Comparison of ENCODE assay signal across 12 cellular contexts in genomic region chr15:95875141-95875643, GRCh38.
A peak's percentile ranks its signal among the peaks of the same experiment; 100 is the strongest.
DNase-seq lines count a peak whose midpoint lies in the region; ATAC-seq and TF ChIP-seq lines count a peak whose summit lies in the region.
"Had no signal": no experiment of that assay in that cellular context is flagged by ENCODE, and none has a peak within 500 bp of the region (broad histone marks: within the 10 kb centered on the region; RNA-seq: fewer than 3 reads in every experiment).

No MANE protein-coding gene starts in this region.

- BruUV-seq in A673 (replicated peaks; lab: Mats Ljungman, UMichigan): no TSS peak

- peaks cover 69% of the 10 kb centered on the region for H3K4me1 Mint-ChIP-seq in HFFc6 (ENCODE audit: low read depth)
- peaks cover 44% of the 10 kb centered on the region for H3K4me1 Mint-ChIP-seq in activated T-helper 2 cell treated with anti-CD3 and anti-CD28 coated beads, Interferon-gamma antibody, Interleukin-2, Interleukin-4, amounts not matched to agents 10 μg/mL and 5 μg/mL and 100 μg/mL, durations not matched to agents 14 hours and 24 hours and 36 hours (ENCODE audit: low read depth)

- no peaks in the 10 kb centered on the region for H4K20me1 ChIP-seq in hepatocyte (ENCODE audit: insufficient read depth, poor library complexity, severe bottlenecking)

- TF ChIP-seq CTCF in A673 (conservative IDR thresholded peaks at IDR 0.05; ENCODE audit: low read depth, low read length) (no peak), HFFc6 (IDR thresholded peaks at IDR 0.05) (peak; percentile 42), hepatocyte (IDR thresholded peaks at IDR 0.05; ENCODE audit: poor library complexity) (no peak)

- H3K27ac ChIP-seq in A673 (ENCODE audit: low read depth, low read length, poor library complexity, severe bottlenecking) (peak overlapping the region; percentile 85), hepatocyte (peak overlapping the region; percentile 48)
- H3K27ac ChIP-seq: upper lobe of left lung had no signal

- H3K27ac Mint-ChIP-seq in HFFc6: peak overlapping the region; percentile 91
- no peak overlapping the region for H3K27ac Mint-ChIP-seq in activated T-helper 2 cell treated with anti-CD3 and anti-CD28 coated beads, Interferon-gamma antibody, Interleukin-2, Interleukin-4, amounts not matched to agents 10 μg/mL and 5 μg/mL and 100 μg/mL, durations not matched to agents 14 hours and 24 hours and 36 hours

- ATAC-seq in HG03442 (IDR thresholded peaks at IDR 0.05; ENCODE audit: unreplicated experiment) (no peak), GM21619 (IDR thresholded peaks at IDR 0.05; ENCODE audit: unreplicated experiment) (no peak), GM21360 (IDR thresholded peaks at IDR 0.05; ENCODE audit: unreplicated experiment) (no peak)

- peak overlapping the region; percentile 45 for H3K4me3 Mint-ChIP-seq in HFFc6
- H3K4me3 Mint-ChIP-seq in activated T-helper 2 cell treated with anti-CD3 and anti-CD28 coated beads, Interferon-gamma antibody, Interleukin-2, Interleukin-4, amounts not matched to agents 10 μg/mL and 5 μg/mL and 100 μg/mL, durations not matched to agents 14 hours and 24 hours and 36 hours (ENCODE audit: low read depth): no peak overlapping the region

- peaks cover 29% of the 10 kb centered on the region for H3K4me1 ChIP-seq in A673 (ENCODE audit: insufficient read depth, low read length, poor library complexity, severe bottlenecking)
- H3K4me1 ChIP-seq in hepatocyte (ENCODE audit: insufficient read depth): peaks cover 7% of the 10 kb centered on the region
- H3K4me1 ChIP-seq: upper lobe of left lung had no signal

- no peaks in the 10 kb centered on the region for H3K79me2 ChIP-seq in hepatocyte

- H3K9me3 ChIP-seq in A673 (ENCODE audit: low read depth, low read length, poor library complexity, severe bottlenecking) (no peaks in the 10 kb centered on the region), hepatocyte (ENCODE audit: low read depth) (no peaks in the 10 kb centered on the region)
- H3K9me3 ChIP-seq: upper lobe of left lung had no signal

- H3K36me3 Mint-ChIP-seq in HFFc6 (ENCODE audit: low read depth): no peaks in the 10 kb centered on the region
- no peaks in the 10 kb centered on the region for H3K36me3 Mint-ChIP-seq in activated T-helper 2 cell treated with anti-CD3 and anti-CD28 coated beads, Interferon-gamma antibody, Interleukin-2, Interleukin-4, amounts not matched to agents 10 μg/mL and 5 μg/mL and 100 μg/mL, durations not matched to agents 14 hours and 24 hours and 36 hours (ENCODE audit: low read depth)

- peak; percentile 91 for DNase-seq in A673 (ENCODE audit: low spot score)
- peak; percentile 92 for DNase-seq in HFFc6
- DNase-seq in astrocyte of the hippocampus (ENCODE audit: low read depth, low spot score): peak; percentile 73
- DNase-seq in hepatocyte (ENCODE audit: low spot score): no peak
- no peak for DNase-seq in activated T-helper 2 cell treated with anti-CD3 and anti-CD28 coated beads, Interferon-gamma antibody, Interleukin-2, Interleukin-4, amounts not matched to agents 10 μg/mL and 5 μg/mL and 100 μg/mL, durations not matched to agents 14 hours and 24 hours and 36 hours (ENCODE audit: low spot score)
- DNase-seq: activated CD8-positive, alpha-beta memory T cell treated with anti-CD3 and anti-CD28 coated beads, Interleukin-2, amount 50 U/mL, for 4 hours; DMS 273 treated with DMSO at 0.1 percent for 48 hours; OCI-M1; upper lobe of left lung had no signal

- no peaks in the 10 kb centered on the region for H3K9me2 ChIP-seq in hepatocyte (replicated peaks; ENCODE audit: insufficient read depth)

- H3K27me3 ChIP-seq in A673 (replicated peaks; ENCODE audit: insufficient read depth, low read depth, low read length, poor library complexity): no peaks in the 10 kb centered on the region
- no peaks in the 10 kb centered on the region for H3K27me3 ChIP-seq in hepatocyte
- H3K27me3 ChIP-seq: upper lobe of left lung had no signal

- 55% methylated on average over 5 of the region's 5 CpGs for WGBS in hepatocyte (ENCODE audit: low lambda C conversion rate, missing lambda C conversion rate)

- POLR2A ChIA-PET in A673 (lab: Charles Lee; ENCODE audit: low non-redundant PET): no interaction called here

- H3K9me3 Mint-ChIP-seq in HFFc6: no peaks in the 10 kb centered on the region
- H3K9me3 Mint-ChIP-seq in activated T-helper 2 cell treated with anti-CD3 and anti-CD28 coated beads, Interferon-gamma antibody, Interleukin-2, Interleukin-4, amounts not matched to agents 10 μg/mL and 5 μg/mL and 100 μg/mL, durations not matched to agents 14 hours and 24 hours and 36 hours: no peaks in the 10 kb centered on the region

- H2AFZ ChIP-seq in hepatocyte: no peak overlapping the region

- CTCF ChIA-PET in A673 (lab: Charles Lee): interaction anchor here (0.8 kb wide), 1 partner anchor 452 kb away, joined by 8 read pairs; no protein-coding TSS in a partner anchor

- H3K36me3 ChIP-seq in A673 (ENCODE audit: insufficient read depth, low read length, poor library complexity, severe bottlenecking) (no peaks in the 10 kb centered on the region), hepatocyte (replicated peaks; ENCODE audit: insufficient read depth, low read depth) (no peaks in the 10 kb centered on the region)
- H3K36me3 ChIP-seq: upper lobe of left lung had no signal

- peaks cover 1% of the 10 kb centered on the region; the same call in 1 of the 2 replicates for H3K27me3 Mint-ChIP-seq in HFFc6 (ENCODE audit: insufficient read depth)
- H3K27me3 Mint-ChIP-seq in activated T-helper 2 cell treated with anti-CD3 and anti-CD28 coated beads, Interferon-gamma antibody, Interleukin-2, Interleukin-4, amounts not matched to agents 10 μg/mL and 5 μg/mL and 100 μg/mL, durations not matched to agents 14 hours and 24 hours and 36 hours (ENCODE audit: low read depth): peaks cover 4% of the 10 kb centered on the region

- H3K4me3 ChIP-seq in A673 (ENCODE audit: low read depth, low read length, poor library complexity, severe bottlenecking) (no peak overlapping the region), hepatocyte (no peak overlapping the region)
- H3K4me3 ChIP-seq: upper lobe of left lung had no signal

- intact Hi-C loops in A673 (cut with micrococcal nuclease; ENCODE audit: unreplicated experiment): loop anchor here (10.0 kb wide), 1 partner anchor 450 kb away; no protein-coding TSS in a partner anchor
- intact Hi-C loops in activated T-helper 2 cell treated with anti-CD3 and anti-CD28 coated beads, Interferon-gamma antibody, Interleukin-2, Interleukin-4, amounts not matched to agents 10 μg/mL and 5 μg/mL and 100 μg/mL, durations not matched to agents 14 hours and 24 hours and 36 hours (cut with micrococcal nuclease): loop anchor here (10.0 kb wide), 1 partner anchor 590 kb away; no protein-coding TSS in a partner anchor

- H3K4me2 ChIP-seq in hepatocyte: no peak overlapping the region

Comparison
In these comparisons a context has a peak if more than half of its experiments do, and no peak if none do; other contexts are left out.
1. DNase-seq: peak in A673 (single experiment), HFFc6 (single experiment) and astrocyte of the hippocampus (single experiment); none in hepatocyte (single experiment) and activated T-helper 2 cell treated with anti-CD3 and anti-CD28 coated beads, Interferon-gamma antibody, Interleukin-2, Interleukin-4, amounts not matched to agents 10 μg/mL and 5 μg/mL and 100 μg/mL, durations not matched to agents 14 hours and 24 hours and 36 hours (single experiment).